ENCODE assay signal across 1 cellular context in genomic region chr20:62301773-62302340, GRCh38.
TF ChIP-seq lines count a peak whose summit lies in the region.

No MANE protein-coding gene starts in this region.

TF ChIP-seq in HepG2, 621 proteins besides CTCF, POLR2A, EP300 and RAD21 (continued from another document and continues in another):
- TF ChIP-seq YY1 (IDR thresholded peaks at IDR 0.05; ENCODE audit: insufficient read depth, insufficient replicate concordance, low read depth, low read length) (peak; percentile 75), ZBTB7A (CRISPR knock-in tag; IDR thresholded peaks at IDR 0.05) (peak; percentile 98), U2AF1 (optimal IDR thresholded peaks at IDR 0.05; ENCODE audit: low read depth, low read length) (no peak), ZNF570 (CRISPR knock-in tag; IDR thresholded peaks at IDR 0.05; ENCODE audit: borderline replicate concordance) (no peak), SIX4 (CRISPR knock-in tag; IDR thresholded peaks at IDR 0.05) (peak; percentile 63), ZSCAN25 (CRISPR knock-in tag; IDR thresholded peaks at IDR 0.05) (peak; percentile 100), ZNF770 (CRISPR knock-in tag; IDR thresholded peaks at IDR 0.05) (peak; percentile 77), CENPT (CRISPR knock-in tag; IDR thresholded peaks at IDR 0.05; ENCODE audit: low read depth) (no peak), NFE2L1 (CRISPR knock-in tag; IDR thresholded peaks at IDR 0.05; ENCODE audit: borderline replicate concordance) (no peak), ZNF749 (CRISPR knock-in tag; IDR thresholded peaks at IDR 0.05; ENCODE audit: borderline replicate concordance) (peak; percentile 70; the same call in 1 of the 2 replicates), MIER3 (CRISPR knock-in tag; IDR thresholded peaks at IDR 0.05; ENCODE audit: borderline replicate concordance) (peak; percentile 99), CEBPB (IDR thresholded peaks at IDR 0.05; ENCODE audit: borderline replicate concordance, low read depth, low read length) (peak; percentile 99), RARG (CRISPR knock-in tag; IDR thresholded peaks at IDR 0.05; ENCODE audit: low read depth) (no peak), HOXD1 (CRISPR knock-in tag; IDR thresholded peaks at IDR 0.05) (peak; percentile 93), NBN (conservative IDR thresholded peaks at IDR 0.05) (no peak), THRA (CRISPR knock-in tag; IDR thresholded peaks at IDR 0.05; ENCODE audit: borderline replicate concordance) (peak; percentile 89), HNF1B (CRISPR knock-in tag; IDR thresholded peaks at IDR 0.05) (peak; percentile 96), NFE2 (CRISPR knock-in tag; IDR thresholded peaks at IDR 0.05) (peak; percentile 55; the same call in 1 of the 2 replicates), ZNF615 (CRISPR knock-in tag; IDR thresholded peaks at IDR 0.05; ENCODE audit: borderline replicate concordance) (peak; percentile 70; the same call in 1 of the 2 replicates), AHDC1 (CRISPR knock-in tag; IDR thresholded peaks at IDR 0.05; ENCODE audit: borderline replicate concordance) (peak; percentile 64; the same call in 1 of the 2 replicates), ZNF512B (CRISPR knock-in tag; IDR thresholded peaks at IDR 0.05; ENCODE audit: borderline replicate concordance) (no peak), HCFC1 (IDR thresholded peaks at IDR 0.05; ENCODE audit: low read depth, low read length) (no peak), GPBP1L1 (CRISPR knock-in tag; IDR thresholded peaks at IDR 0.05) (no peak), RARA (CRISPR knock-in tag; IDR thresholded peaks at IDR 0.05) (peak; percentile 84), ZSCAN22 (CRISPR knock-in tag; IDR thresholded peaks at IDR 0.05) (peak; percentile 65; the same call in 1 of the 2 replicates), IRF2 (CRISPR knock-in tag; IDR thresholded peaks at IDR 0.05) (peak; percentile 95), GZF1 (CRISPR knock-in tag; IDR thresholded peaks at IDR 0.05) (no peak), TCF12 (IDR thresholded peaks at IDR 0.05) (no peak), TCF12 (CRISPR knock-in tag; IDR thresholded peaks at IDR 0.05) (peak; percentile 51; the same call in 1 of the 2 replicates), TBX2 (CRISPR knock-in tag; IDR thresholded peaks at IDR 0.05; ENCODE audit: borderline replicate concordance) (peak; percentile 88), ZNF746 (CRISPR knock-in tag; IDR thresholded peaks at IDR 0.05) (peak; percentile 96), KLF15 (CRISPR knock-in tag; IDR thresholded peaks at IDR 0.05; ENCODE audit: borderline replicate concordance) (peak; percentile 81; the same call in 1 of the 2 replicates)
- TF ChIP-seq, protein P1, sequence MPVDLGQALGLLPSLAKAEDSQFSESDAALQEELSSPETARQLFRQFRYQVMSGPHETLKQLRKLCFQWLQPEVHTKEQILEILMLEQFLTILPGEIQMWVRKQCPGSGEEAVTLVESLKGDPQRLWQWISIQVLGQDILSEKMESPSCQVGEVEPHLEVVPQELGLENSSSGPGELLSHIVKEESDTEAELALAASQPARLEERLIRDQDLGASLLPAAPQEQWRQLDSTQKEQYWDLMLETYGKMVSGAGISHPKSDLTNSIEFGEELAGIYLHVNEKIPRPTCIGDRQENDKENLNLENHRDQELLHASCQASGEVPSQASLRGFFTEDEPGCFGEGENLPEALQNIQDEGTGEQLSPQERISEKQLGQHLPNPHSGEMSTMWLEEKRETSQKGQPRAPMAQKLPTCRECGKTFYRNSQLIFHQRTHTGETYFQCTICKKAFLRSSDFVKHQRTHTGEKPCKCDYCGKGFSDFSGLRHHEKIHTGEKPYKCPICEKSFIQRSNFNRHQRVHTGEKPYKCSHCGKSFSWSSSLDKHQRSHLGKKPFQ (CRISPR knock-in tag; IDR thresholded peaks at IDR 0.05; ENCODE audit: insufficient replicate concordance), result no peak
- TF ChIP-seq, protein P2, sequence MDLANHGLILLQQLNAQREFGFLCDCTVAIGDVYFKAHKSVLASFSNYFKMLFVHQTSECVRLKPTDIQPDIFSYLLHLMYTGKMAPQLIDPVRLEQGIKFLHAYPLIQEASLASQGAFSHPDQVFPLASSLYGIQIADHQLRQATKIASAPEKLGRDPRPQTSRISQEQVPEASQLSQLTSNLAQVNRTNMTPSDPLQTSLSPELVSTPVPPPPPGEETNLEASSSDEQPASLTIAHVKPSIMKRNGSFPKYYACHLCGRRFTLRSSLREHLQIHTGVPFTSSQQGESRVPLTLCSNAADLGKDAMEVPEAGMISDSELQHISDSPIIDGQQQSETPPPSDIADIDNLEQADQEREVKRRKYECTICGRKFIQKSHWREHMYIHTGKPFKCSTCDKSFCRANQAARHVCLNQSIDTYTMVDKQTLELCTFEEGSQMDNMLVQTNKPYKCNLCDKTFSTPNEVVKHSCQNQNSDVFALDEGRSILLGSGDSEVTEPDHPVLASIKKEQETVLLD (CRISPR knock-in tag; IDR thresholded peaks at IDR 0.05; ENCODE audit: low read depth), result 0 out of 2 replicates have a peak, but pooled peaks have one; percentile 45
- TF ChIP-seq, protein P3, sequence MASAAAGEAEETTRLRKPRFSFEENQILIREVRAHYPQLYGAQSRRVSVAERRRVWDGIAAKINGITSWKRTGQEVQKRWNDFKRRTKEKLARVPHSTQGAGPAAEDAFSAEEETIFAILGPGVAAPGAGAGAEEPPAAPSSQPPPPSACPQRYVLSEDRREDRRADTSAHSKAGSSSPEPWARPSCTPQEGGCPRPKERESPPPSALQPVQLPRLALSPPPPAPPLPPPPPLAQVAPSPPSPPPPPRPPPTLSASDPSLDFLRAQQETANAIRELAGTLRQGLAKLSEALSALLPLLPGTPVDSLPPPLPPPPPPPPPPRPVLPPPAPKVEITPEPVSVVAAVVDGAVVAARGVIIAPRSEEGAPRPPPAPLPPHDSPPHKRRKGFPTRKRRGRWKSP (CRISPR knock-in tag; IDR thresholded peaks at IDR 0.05), result peak; percentile 89
- TF ChIP-seq, protein P4, sequence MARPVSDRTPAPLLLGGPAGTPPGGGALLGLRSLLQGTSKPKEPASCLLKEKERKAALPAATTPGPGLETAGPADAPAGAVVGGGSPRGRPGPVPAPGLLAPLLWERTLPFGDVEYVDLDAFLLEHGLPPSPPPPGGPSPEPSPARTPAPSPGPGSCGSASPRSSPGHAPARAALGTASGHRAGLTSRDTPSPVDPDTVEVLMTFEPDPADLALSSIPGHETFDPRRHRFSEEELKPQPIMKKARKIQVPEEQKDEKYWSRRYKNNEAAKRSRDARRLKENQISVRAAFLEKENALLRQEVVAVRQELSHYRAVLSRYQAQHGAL (CRISPR knock-in tag; IDR thresholded peaks at IDR 0.05; ENCODE audit: not compliant biosample characterization), result peak; percentile 62
- TF ChIP-seq, protein P5, sequence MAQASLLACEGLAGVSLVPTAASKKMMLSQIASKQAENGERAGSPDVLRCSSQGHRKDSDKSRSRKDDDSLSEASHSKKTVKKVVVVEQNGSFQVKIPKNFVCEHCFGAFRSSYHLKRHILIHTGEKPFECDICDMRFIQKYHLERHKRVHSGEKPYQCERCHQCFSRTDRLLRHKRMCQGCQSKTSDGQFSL (CRISPR knock-in tag; IDR thresholded peaks at IDR 0.05), result peak; percentile 84
- TF ChIP-seq, protein P6, sequence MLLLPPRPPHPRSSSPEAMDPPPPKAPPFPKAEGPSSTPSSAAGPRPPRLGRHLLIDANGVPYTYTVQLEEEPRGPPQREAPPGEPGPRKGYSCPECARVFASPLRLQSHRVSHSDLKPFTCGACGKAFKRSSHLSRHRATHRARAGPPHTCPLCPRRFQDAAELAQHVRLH (CRISPR knock-in tag; IDR thresholded peaks at IDR 0.05; ENCODE audit: borderline replicate concordance, low read depth), result peak; percentile 99
